In the genomic region with DNA sequence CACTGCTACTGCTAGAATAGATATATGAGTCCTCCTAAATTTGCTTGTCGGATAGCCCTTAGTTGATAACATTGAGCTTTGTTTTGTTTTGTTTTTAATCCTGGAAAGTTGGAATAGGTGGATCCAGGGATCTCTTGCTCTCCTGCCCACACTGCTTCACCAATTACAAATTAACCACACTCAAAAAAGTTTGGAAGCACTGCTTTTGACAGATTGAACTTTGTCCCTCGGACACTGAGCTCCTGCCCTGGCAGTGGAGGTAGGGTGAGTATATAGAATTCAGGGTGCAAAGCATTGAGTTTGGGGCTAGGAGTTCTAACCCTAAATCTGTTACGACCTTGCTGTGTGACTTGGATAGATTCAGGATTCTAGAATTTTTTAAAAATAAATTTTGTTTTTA, we compare ENCODE assay signal across 34 cellular contexts. TPM values are rescaled to one million over a fixed set of nuclear protein-coding genes. Genes with fewer than 3 reads are reported as not detected.
"Had no signal": no experiment of that assay in that cellular context is flagged by ENCODE, and none has a peak within 500 bp of the region (broad histone marks: within the 10 kb centered on the region; RNA-seq: fewer than 3 reads in every experiment).

No MANE protein-coding gene starts in this region.

- H3K4me1 Mint-ChIP-seq: naive thymus-derived CD8-positive, alpha-beta T cell; stimulated activated memory B cell treated with anti-CD40 and anti-IgM and Interleukin-4, amounts not matched to agents 10 μg/mL and 1 μg/mL and 100 μg/mL, for 72 hours; stimulated activated naive CD8-positive, alpha-beta T cell treated with anti-CD3 and anti-CD28 coated beads, Interleukin-15, amount 100 ng/mL, for 72 hours had no signal

- H3K9me3 Mint-ChIP-seq: naive thymus-derived CD8-positive, alpha-beta T cell; natural killer cell treated with Interleukin-12 subunit alpha and Interleukin-12 subunit beta and Interleukin-15 and Interleukin-18, amount 100 ng/mL, for 72 hours; nephron progenitor cell; neural crest cell; stimulated activated memory B cell treated with anti-CD40 and anti-IgM and Interleukin-4, amounts not matched to agents 10 μg/mL and 1 μg/mL and 100 μg/mL, for 72 hours; stimulated activated naive CD8-positive, alpha-beta T cell treated with anti-CD3 and anti-CD28 coated beads, Interleukin-15, amount 100 ng/mL, for 72 hours had no signal

- H3K36me3 ChIP-seq: neutrophil, ovary, spleen, suprapubic skin, tibial nerve, upper lobe of left lung, vagina had no signal

- DNase-seq: naive thymus-derived CD8-positive, alpha-beta T cell; nephron progenitor cell; nucleus accumbens; ovary; posterior cingulate gyrus; psoas muscle; right cardiac atrium; spleen; stimulated activated CD4-positive, alpha-beta T cell treated with anti-CD3 and anti-CD28 coated beads, Interleukin-12 subunit alpha, Interleukin-12 subunit beta, amount 100 ng/mL, for 4 hours; stimulated activated CD4-positive, alpha-beta T cell treated with anti-CD3 and anti-CD28 coated beads, Interleukin-1b, Interleukin-23, amount 100 ng/mL, for 48 hours; stimulated activated CD4-positive, alpha-beta T cell treated with anti-CD3 and anti-CD28 coated beads, Interleukin-4, amount 100 ng/mL, for 1 hour; stimulated activated CD4-positive, alpha-beta T cell treated with anti-CD3 and anti-CD28 coated beads, Interleukin-4, amount 100 ng/mL, for 4 hours; stimulated activated CD8-positive, alpha-beta memory T cell treated with anti-CD3 and anti-CD28 coated beads, Interleukin-4, amount 100 ng/mL, for 48 hours; stimulated activated naive CD4-positive, alpha-beta T cell; stimulated activated naive CD8-positive, alpha-beta T cell treated with anti-CD3 and anti-CD28 coated beads, Interleukin-15, amount 100 ng/mL, for 72 hours; stimulated activated naive CD8-positive, alpha-beta T cell treated with anti-CD3 and anti-CD28 coated beads, Interleukin-15, Interleukin-2, amounts not matched to agents 100 U/mL and 50 U/mL, for 24 hours; substantia nigra; testis; trophoblast cell; upper lobe of left lung had no signal

- H3K4me3 ChIP-seq: ovary, psoas muscle, skin epidermis, smooth muscle cell, spleen, suprapubic skin, testis, tibial nerve, upper lobe of left lung, vagina had no signal

- H3K4me3 Mint-ChIP-seq: naive thymus-derived CD8-positive, alpha-beta T cell; natural killer cell treated with Interleukin-12 subunit alpha and Interleukin-12 subunit beta and Interleukin-15 and Interleukin-18, amount 100 ng/mL, for 72 hours; nephron progenitor cell; neural crest cell; stimulated activated memory B cell treated with anti-CD40 and anti-IgM and Interleukin-4, amounts not matched to agents 10 μg/mL and 1 μg/mL and 100 μg/mL, for 72 hours; stimulated activated naive CD8-positive, alpha-beta T cell treated with anti-CD3 and anti-CD28 coated beads, Interleukin-15, amount 100 ng/mL, for 72 hours had no signal

- H3K27ac Mint-ChIP-seq: naive thymus-derived CD8-positive, alpha-beta T cell; natural killer cell treated with Interleukin-12 subunit alpha and Interleukin-12 subunit beta and Interleukin-15 and Interleukin-18, amount 100 ng/mL, for 72 hours; nephron progenitor cell; progenitor cell of endocrine pancreas; stimulated activated memory B cell treated with anti-CD40 and anti-IgM and Interleukin-4, amounts not matched to agents 10 μg/mL and 1 μg/mL and 100 μg/mL, for 72 hours; stimulated activated naive CD8-positive, alpha-beta T cell treated with anti-CD3 and anti-CD28 coated beads, Interleukin-15, amount 100 ng/mL, for 72 hours had no signal

- H3K9ac ChIP-seq: parathyroid adenoma had no signal

- H3K27ac ChIP-seq: neutrophil, ovary, parathyroid adenoma, psoas muscle, skin epidermis, spleen, suprapubic skin, testis, tibial nerve, upper lobe of left lung, vagina had no signal

- H3K27me3 ChIP-seq: ovary, spleen, suprapubic skin, testis, tibial nerve, upper lobe of left lung, vagina had no signal

- H2AFZ ChIP-seq: parathyroid adenoma had no signal

- H3K36me3 Mint-ChIP-seq: natural killer cell treated with Interleukin-12 subunit alpha and Interleukin-12 subunit beta and Interleukin-15 and Interleukin-18, amount 100 ng/mL, for 72 hours; stimulated activated memory B cell treated with anti-CD40 and anti-IgM and Interleukin-4, amounts not matched to agents 10 μg/mL and 1 μg/mL and 100 μg/mL, for 72 hours had no signal

- ATAC-seq: naive thymus-derived CD8-positive, alpha-beta T cell; natural killer cell treated with Interleukin-12 subunit alpha and Interleukin-12 subunit beta and Interleukin-15 and Interleukin-18, amount 100 ng/mL, for 72 hours; psoas muscle; right cardiac atrium; sciatic nerve; stimulated activated memory B cell treated with anti-CD40 and anti-IgM and Interleukin-4, amounts not matched to agents 10 μg/mL and 1 μg/mL and 100 μg/mL, for 72 hours; stimulated activated naive CD8-positive, alpha-beta T cell treated with anti-CD3 and anti-CD28 coated beads, Interleukin-15, amount 100 ng/mL, for 72 hours; stimulated activated naive CD8-positive, alpha-beta T cell treated with anti-CD3 and anti-CD28 coated beads, Interleukin-15, Interleukin-2, amounts not matched to agents 100 U/mL and 50 U/mL, for 24 hours had no signal

- H3K4me2 ChIP-seq: smooth muscle cell had no signal

- H3K9me3 ChIP-seq: neutrophil, ovary, psoas muscle, spleen, suprapubic skin, testis, tibial nerve, upper lobe of left lung, vagina had no signal

- H3K79me2 ChIP-seq: parathyroid adenoma had no signal

- FAIRE-seq: urothelium cell line had no signal

- H3K4me1 ChIP-seq: parathyroid adenoma, psoas muscle, spleen, suprapubic skin, testis, tibial nerve, upper lobe of left lung, vagina had no signal

RNA-seq across cellular contexts. Expression of a gene that starts 15.1 kb away (rescaled TPM):
- total RNA-seq: natural killer cell treated with Interleukin-12 subunit alpha and Interleukin-12 subunit beta and Interleukin-15 and Interleukin-18, amount 100 ng/mL, for 72 hours; neural crest cell; psoas muscle; renal cortical epithelial cell; smooth muscle cell; tibial nerve; vagina had no signal
- polyA plus RNA-seq: psoas muscle, smooth muscle cell had no signal
